Comparison of ENCODE assay signal across 10 cellular contexts in genomic region chr7:5478568-5479045, GRCh38. TPM values are rescaled to one million over a fixed set of nuclear protein-coding genes. Genes with fewer than 3 reads are reported as not detected.
DNase-seq lines count a peak whose midpoint lies in the region; ATAC-seq and TF ChIP-seq lines count a peak whose summit lies in the region.
"Had no signal": no experiment of that assay in that cellular context is flagged by ENCODE, and none has a peak within 500 bp of the region (broad histone marks: within the 10 kb centered on the region; RNA-seq: fewer than 3 reads in every experiment).

No MANE protein-coding gene starts in this region.

- H3K79me1 ChIP-seq in H9 (ENCODE audit: insufficient read depth, low read depth, low read length, poor library complexity, severe bottlenecking) = no peaks in the 10 kb centered on the region

- no peaks in the 10 kb centered on the region for H3K9me3 Mint-ChIP-seq in H9
- H3K9me3 Mint-ChIP-seq in stimulated activated memory B cell treated with anti-CD40 and anti-IgM and Interleukin-4, amounts not matched to agents 10 μg/mL and 1 μg/mL and 100 μg/mL, for 72 hours = no peaks in the 10 kb centered on the region

- H3K27ac ChIP-seq in H9 (ENCODE audit: insufficient read length, low read depth, low read length) (no peak overlapping the region), heart right ventricle (peak overlapping the region in 1 of 10 donors; percentile 38)
- H3K27ac ChIP-seq: epithelial cell of prostate had no signal

- no CpG with 5 or more reads among the region's 17 CpGs for WGBS in H9 (ENCODE audit: extremely low coverage, insufficient read length, low lambda C conversion rate)
- 76 to 84% methylated on average over 17 of the region's 17 CpGs for WGBS in heart right ventricle, 2 donors

- H3K9me3 ChIP-seq in H9 (ENCODE audit: control insufficient read depth, low read depth, low read length) = no peaks in the 10 kb centered on the region
- H3K9me3 ChIP-seq in heart right ventricle = no peaks in the 10 kb centered on the region

- H2BK20ac ChIP-seq in H9 (ENCODE audit: low read depth, low read length, poor library complexity, severe bottlenecking) = no peak overlapping the region

- H3K36me3 ChIP-seq in heart right ventricle = peaks cover 0 to 5% (median 0%) of the 10 kb centered on the region in 9 donors

- H3K4me2 ChIP-seq in H9 (ENCODE audit: insufficient read depth, insufficient read length, low read length) = no peak overlapping the region

- H3K56ac ChIP-seq in H9 (ENCODE audit: insufficient read length, low read depth, low read length) = no peak overlapping the region

- H4K20me1 ChIP-seq in H9 (ENCODE audit: control insufficient read depth, insufficient read depth, insufficient read length) = peaks cover 2% of the 10 kb centered on the region

- H3K4me1 ChIP-seq in H9 (ENCODE audit: insufficient read depth, low read length) (peaks cover 5% of the 10 kb centered on the region; the same call in 1 of the 2 replicates), heart right ventricle (peaks cover 0 to 13% (median 6%) of the 10 kb centered on the region in 9 donors)

- TF ChIP-seq CTCF in H9 (conservative IDR thresholded peaks at IDR 0.05) = no peak
- no peak for TF ChIP-seq CTCF in heart right ventricle (IDR thresholded peaks at IDR 0.05)

- H3K9ac ChIP-seq in H9 (ENCODE audit: extremely low read depth, insufficient read length, low read length) = no peak overlapping the region

- DNase-seq in H9 = no peak
- DNase-seq in NCI-H82 treated with DMSO at 0.1 percent for 48 hours (lab: John Stamatoyannopoulos, UW; ENCODE audit: unreplicated experiment) = peak; percentile 24
- DNase-seq in heart right ventricle = no peak
- DNase-seq in activated CD8-positive, alpha-beta memory T cell treated with anti-CD3 and anti-CD28 coated beads, Interleukin-2, amount 50 U/mL, for 4 hours = no peak
- no peak for DNase-seq in COLO829 (ENCODE audit: low spot score)
- DNase-seq: GOT3 had no signal

- no peaks in the 10 kb centered on the region for H3K27me3 Mint-ChIP-seq in H9 (ENCODE audit: low read depth)
- no peaks in the 10 kb centered on the region for H3K27me3 Mint-ChIP-seq in stimulated activated memory B cell treated with anti-CD40 and anti-IgM and Interleukin-4, amounts not matched to agents 10 μg/mL and 1 μg/mL and 100 μg/mL, for 72 hours

- H4K5ac ChIP-seq in H9 (ENCODE audit: insufficient read length, low read depth, low read length) = peak overlapping the region; percentile 57

- ATAC-seq in heart right ventricle (peak in 4 of 8 donors; percentile 8 to 41 (median 18)), HG03571 (IDR thresholded peaks at IDR 0.05; ENCODE audit: unreplicated experiment) (no peak), GM21360 (IDR thresholded peaks at IDR 0.05; ENCODE audit: unreplicated experiment) (no peak)
- no peak for ATAC-seq in stimulated activated memory B cell treated with anti-CD40 and anti-IgM and Interleukin-4, amounts not matched to agents 10 μg/mL and 1 μg/mL and 100 μg/mL, for 72 hours

- intact Hi-C loops in heart right ventricle (cut with DNase I) = no loop called here

- no peak overlapping the region for H3K23ac ChIP-seq in H9 (ENCODE audit: insufficient read length, low read depth, low read length)

- no peak overlapping the region for H2AFZ ChIP-seq in H9 (ENCODE audit: low read length)

- H2BK5ac ChIP-seq in H9 (ENCODE audit: insufficient read length, low read length) = no peak overlapping the region

- H2BK120ac ChIP-seq in H9 (ENCODE audit: low read depth, low read length, poor library complexity, severe bottlenecking) = no peak overlapping the region

- no peaks in the 10 kb centered on the region for H3K79me2 ChIP-seq in H9 (ENCODE audit: insufficient read depth, low read length)

- H3K36me3 Mint-ChIP-seq in H9 (ENCODE audit: insufficient read depth in 1 of 3, low read depth in 3 of 3) = peaks cover 0 to 17% (median 8%) of the 10 kb centered on the region in 3 experiments; a peak in 3 of 7 replicates
- peaks cover 28% of the 10 kb centered on the region for H3K36me3 Mint-ChIP-seq in stimulated activated memory B cell treated with anti-CD40 and anti-IgM and Interleukin-4, amounts not matched to agents 10 μg/mL and 1 μg/mL and 100 μg/mL, for 72 hours

- H3T11ph ChIP-seq in H9 (ENCODE audit: low read length) = no peak overlapping the region

- H3K4me3 ChIP-seq in heart right ventricle = peak overlapping the region; percentile 21 to 52 (median 48)

- no peak overlapping the region for H4K91ac ChIP-seq in H9 (ENCODE audit: insufficient read length, low read depth, low read length)

- H3K27ac Mint-ChIP-seq in H9 = peak overlapping the region in 2 of 3 experiments; percentile 14 to 92; a peak in 3 of 7 replicates
- H3K27ac Mint-ChIP-seq in stimulated activated memory B cell treated with anti-CD40 and anti-IgM and Interleukin-4, amounts not matched to agents 10 μg/mL and 1 μg/mL and 100 μg/mL, for 72 hours = peak overlapping the region; percentile 79

- H3K23me2 ChIP-seq in H9 (ENCODE audit: insufficient read length, low read depth, low read length, poor library complexity, severe bottlenecking) = no peaks in the 10 kb centered on the region

- H2BK15ac ChIP-seq in H9 (ENCODE audit: low read depth, low read length) = no peak overlapping the region

- H4K8ac ChIP-seq in H9 (replicated peaks; ENCODE audit: insufficient read length, low read depth, low read length) = no peak overlapping the region

- H3K27me3 ChIP-seq in H9 (ENCODE audit: insufficient read depth, low read length) (no peaks in the 10 kb centered on the region), heart right ventricle (no peaks in the 10 kb centered on the region)

- peak overlapping the region in 1 of 2 experiments; percentile 53; a peak in 1 of 5 replicates for H3K4me3 Mint-ChIP-seq in H9
- H3K4me3 Mint-ChIP-seq in stimulated activated memory B cell treated with anti-CD40 and anti-IgM and Interleukin-4, amounts not matched to agents 10 μg/mL and 1 μg/mL and 100 μg/mL, for 72 hours = peak overlapping the region; percentile 91

- no peak overlapping the region for H3K14ac ChIP-seq in H9 (ENCODE audit: insufficient read depth, low read length)

- H3K4ac ChIP-seq in H9 (ENCODE audit: low read depth, low read length) = no peak overlapping the region

- H2BK12ac ChIP-seq in H9 (ENCODE audit: insufficient read length, low read depth, low read length) = no peak overlapping the region

- H3K4me1 Mint-ChIP-seq in H9 = peaks cover 14 to 21% of the 10 kb centered on the region in 2 experiments
- peaks cover 11% of the 10 kb centered on the region for H3K4me1 Mint-ChIP-seq in stimulated activated memory B cell treated with anti-CD40 and anti-IgM and Interleukin-4, amounts not matched to agents 10 μg/mL and 1 μg/mL and 100 μg/mL, for 72 hours

- no peak overlapping the region for H2AK5ac ChIP-seq in H9 (ENCODE audit: insufficient read length, low read length)

- H3K18ac ChIP-seq in H9 (ENCODE audit: insufficient read length, low read depth, low read length) = peak overlapping the region; percentile 85

RNA-seq across cellular contexts. Expression of gene FBXL18, which starts 35.0 kb away (rescaled TPM):
- total RNA-seq in H9 (2021) = 22.2 and 22.6 TPM in 2 replicates
- 1 to 10 TPM; 5.2 to 7.9 (median 6.8) TPM for total RNA-seq in heart right ventricle
- polyA plus RNA-seq in heart right ventricle = 1 to 10 TPM; 1.5 to 2.0 TPM

RNA-seq across cellular contexts. Expression of gene ACTB, which starts 51.8 kb away (rescaled TPM):
- 5,597 and 5,803 TPM in 2 replicates for total RNA-seq in H9 (2021)
- 1,000 to 10,000 TPM in 2 of 10 donors, 100 to 1,000 TPM in 8; 477 to 1,905 (median 620) TPM for total RNA-seq in heart right ventricle
- 1,000 to 10,000 TPM; 1,890 to 3,093 TPM for polyA plus RNA-seq in heart right ventricle

RNA-seq across cellular contexts. Expression of gene TNRC18, which starts 55.0 kb away (rescaled TPM):
- total RNA-seq in H9 (2021) = 21.2 and 21.6 TPM in 2 replicates
- total RNA-seq in heart right ventricle = 10 to 100 TPM; 26.4 to 42.3 (median 31.6) TPM
- polyA plus RNA-seq in heart right ventricle = 10 to 100 TPM; 10.1 to 28.8 TPM
